19 cellular contexts compared by ENCODE assay signal in genomic region chr19:28836366-28836765, GRCh38.
"Had no signal": no experiment of that assay in that cellular context is flagged by ENCODE, and none has a peak within 500 bp of the region (broad histone marks: within the 10 kb centered on the region; RNA-seq: fewer than 3 reads in every experiment).

No MANE protein-coding gene starts in this region.

- H3K4me2 ChIP-seq: smooth muscle cell had no signal

- FAIRE-seq: islet of Langerhans had no signal

- H3K36me3 ChIP-seq: esophagus muscularis mucosa, gastrocnemius medialis, heart right ventricle, ovary, right atrium auricular region, sigmoid colon, vagina had no signal

- ATAC-seq: effector memory CD8-positive, alpha-beta T cell; gastrocnemius medialis; heart right ventricle; left lobe of liver; naive thymus-derived CD8-positive, alpha-beta T cell had no signal

- H3K9me3 ChIP-seq: esophagus muscularis mucosa, gastrocnemius medialis, heart right ventricle, ovary, right atrium auricular region, sigmoid colon, vagina had no signal

- DNase-seq: effector memory CD8-positive, alpha-beta T cell; gastrocnemius medialis; heart right ventricle; hypothalamus; kidney glomerular epithelial cell; mammary epithelial cell; naive thymus-derived CD8-positive, alpha-beta T cell; nucleus accumbens; ovary; sigmoid colon; stimulated activated CD4-positive, alpha-beta T cell treated with anti-CD3 and anti-CD28 coated beads, Interleukin-2, amount 100 ng/mL, for 48 hours; stimulated activated naive CD4-positive, alpha-beta T cell treated with Interleukin-2 at 50 U/mL for 16 hours had no signal

- H3K4me1 ChIP-seq: esophagus muscularis mucosa, gastrocnemius medialis, heart right ventricle, right atrium auricular region, sigmoid colon, vagina had no signal

- H3K4me3 ChIP-seq: esophagus muscularis mucosa, gastrocnemius medialis, heart right ventricle, ovary, right atrium auricular region, sigmoid colon, smooth muscle cell, vagina had no signal

- H3K27me3 ChIP-seq: gastrocnemius medialis, ovary, right atrium auricular region, vagina had no signal

- H3K27ac ChIP-seq: epithelial cell of prostate, esophagus muscularis mucosa, gastrocnemius medialis, heart right ventricle, ovary, right atrium auricular region, sigmoid colon, vagina had no signal
